In the genomic region with DNA sequence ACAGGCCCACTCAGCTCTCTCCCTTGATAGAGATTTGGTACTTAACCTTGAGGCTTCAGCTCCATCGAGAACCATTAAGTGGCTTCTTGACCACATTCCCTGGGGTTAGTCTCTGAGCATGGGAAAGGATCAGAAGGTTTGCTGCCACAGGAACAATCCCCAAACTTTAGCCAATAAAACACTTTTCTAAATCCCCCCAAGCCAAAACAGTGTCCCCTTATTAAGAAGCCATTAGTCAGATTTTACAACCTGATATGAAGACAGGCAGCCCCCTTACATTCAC, we compare ENCODE assay signal across 9 cellular contexts. TPM values are rescaled to one million over a fixed set of nuclear protein-coding genes. Genes with fewer than 3 reads are reported as not detected.
DNase-seq lines count a peak whose midpoint lies in the region; ATAC-seq and TF ChIP-seq lines count a peak whose summit lies in the region.
"Had no signal": no experiment of that assay in that cellular context is flagged by ENCODE, and none has a peak within 500 bp of the region (broad histone marks: within the 10 kb centered on the region; RNA-seq: fewer than 3 reads in every experiment).

No MANE protein-coding gene starts in this region.

- no peak overlapping the region for H3K27ac ChIP-seq in psoas muscle

- H3K9me3 Mint-ChIP-seq in CD14-positive monocyte = peaks cover 0 to 1% (median 0%) of the 10 kb centered on the region in 7 donors

- H3K4me3 ChIP-seq in NB4 (ENCODE audit: low read depth, low read length) (peak overlapping the region; percentile 61), fibroblast of pulmonary artery (replicated peaks; ENCODE audit: low read depth, low read length) (peak overlapping the region; percentile 31), psoas muscle (peak overlapping the region; percentile 58)
- H3K4me3 ChIP-seq: mucosa of descending colon had no signal

- no peak for TF ChIP-seq POLR2A in NB4 (IDR thresholded peaks at IDR 0.05; ENCODE audit: extremely low read depth, insufficient read length)

- H3K36me3 ChIP-seq in psoas muscle (ENCODE audit: insufficient read depth in 1 of 2, low read depth in 1 of 2) = no peaks in the 10 kb centered on the region

- peak overlapping the region; percentile 81 to 96 (median 87) for H3K27ac Mint-ChIP-seq in CD14-positive monocyte

- H3K9me3 ChIP-seq in psoas muscle = no peaks in the 10 kb centered on the region
- H3K9me3 ChIP-seq: mucosa of descending colon had no signal

- peaks cover 50% of the 10 kb centered on the region for H3K4me1 Mint-ChIP-seq in CD14-positive monocyte

- intact Hi-C loops in CD14-positive monocyte (cut with micrococcal nuclease) (loop anchor here (5.0 kb wide), 1 partner anchor 37 kb away; the partner anchor contains the start of gene SLC8A1 (in 2 of the 2)), psoas muscle (cut with DNase I) (loop anchor here in 1 of 2 donors (2.0 kb wide), 1 partner anchor 65 kb away; no protein-coding TSS in a partner anchor)

- DNase-seq in CD14-positive monocyte (ENCODE audit: low spot score) = no peak
- no peak for DNase-seq in NB4 (ENCODE audit: low read depth)
- DNase-seq in fibroblast of pulmonary artery (ENCODE audit: low read depth) = no peak
- no peak for DNase-seq in psoas muscle
- DNase-seq in T1000 (lab: John Stamatoyannopoulos, UW) = no peak
- no peak for DNase-seq in NCI-H446 treated with DMSO at 0.1 percent for 48 hours (lab: John Stamatoyannopoulos, UW)
- DNase-seq: mucosa of descending colon had no signal

- H3K4me3 Mint-ChIP-seq in CD14-positive monocyte = peak overlapping the region; percentile 42 to 85

- TF ChIP-seq CTCF in CD14-positive monocyte (IDR thresholded peaks at IDR 0.05) (no peak), NB4 (IDR thresholded peaks at IDR 0.05; ENCODE audit: low read depth, low read length) (no peak), fibroblast of pulmonary artery (IDR thresholded peaks at IDR 0.05; ENCODE audit: low read length, missing control alignments) (no peak), psoas muscle (IDR thresholded peaks at IDR 0.05) (no peak)

- no peaks in the 10 kb centered on the region for H3K27me3 ChIP-seq in psoas muscle (ENCODE audit: insufficient read depth in 3 of 3, low read length in 2 of 3)

- no peaks in the 10 kb centered on the region for H3K36me3 Mint-ChIP-seq in CD14-positive monocyte

- ATAC-seq in psoas muscle (peak in 1 of 4 donors; percentile 15), GM18868 (IDR thresholded peaks at IDR 0.05; ENCODE audit: unreplicated experiment) (no peak), GM21515 (IDR thresholded peaks at IDR 0.05; ENCODE audit: unreplicated experiment) (no peak)

- 33 to 63% (median 39%) methylated on average over 1 of the region's 1 CpG for WGBS in psoas muscle, 3 donors

- H3K4me1 ChIP-seq in psoas muscle = peaks cover 6% of the 10 kb centered on the region

- H3K27me3 Mint-ChIP-seq in CD14-positive monocyte (ENCODE audit: low read depth in 3 of 3) = peaks cover 0 to 1% (median 0%) of the 10 kb centered on the region in 3 donors

RNA-seq across cellular contexts. Expression of gene SLC8A1, which starts 37.7 kb away (rescaled TPM):
- polyA plus RNA-seq in CD14-positive monocyte (10 to 100 TPM; 16.9 to 18.2 TPM), psoas muscle (under 1 TPM; 0.20 to 0.39 (median 0.27) TPM)
- total RNA-seq in psoas muscle = 1 to 10 TPM; 2.3 to 4.9 (median 3.3) TPM

Comparison
In these comparisons a context has a peak if more than half of its experiments do, and no peak if none do; other contexts are left out.
1. RNA of gene SLC8A1, which starts 37.7 kb away (polyA plus RNA-seq): 16.9 to 18.2 TPM in CD14-positive monocyte; 0.20 to 0.39 TPM in psoas muscle; every median in the first group is over 10 times any median in the second.
2. Peak in every context shown above with its lines, with median percentiles within 50 percentile points of each other: H3K4me3 ChIP-seq.